ENCODE assay signal across 11 cellular contexts in the genomic region with DNA sequence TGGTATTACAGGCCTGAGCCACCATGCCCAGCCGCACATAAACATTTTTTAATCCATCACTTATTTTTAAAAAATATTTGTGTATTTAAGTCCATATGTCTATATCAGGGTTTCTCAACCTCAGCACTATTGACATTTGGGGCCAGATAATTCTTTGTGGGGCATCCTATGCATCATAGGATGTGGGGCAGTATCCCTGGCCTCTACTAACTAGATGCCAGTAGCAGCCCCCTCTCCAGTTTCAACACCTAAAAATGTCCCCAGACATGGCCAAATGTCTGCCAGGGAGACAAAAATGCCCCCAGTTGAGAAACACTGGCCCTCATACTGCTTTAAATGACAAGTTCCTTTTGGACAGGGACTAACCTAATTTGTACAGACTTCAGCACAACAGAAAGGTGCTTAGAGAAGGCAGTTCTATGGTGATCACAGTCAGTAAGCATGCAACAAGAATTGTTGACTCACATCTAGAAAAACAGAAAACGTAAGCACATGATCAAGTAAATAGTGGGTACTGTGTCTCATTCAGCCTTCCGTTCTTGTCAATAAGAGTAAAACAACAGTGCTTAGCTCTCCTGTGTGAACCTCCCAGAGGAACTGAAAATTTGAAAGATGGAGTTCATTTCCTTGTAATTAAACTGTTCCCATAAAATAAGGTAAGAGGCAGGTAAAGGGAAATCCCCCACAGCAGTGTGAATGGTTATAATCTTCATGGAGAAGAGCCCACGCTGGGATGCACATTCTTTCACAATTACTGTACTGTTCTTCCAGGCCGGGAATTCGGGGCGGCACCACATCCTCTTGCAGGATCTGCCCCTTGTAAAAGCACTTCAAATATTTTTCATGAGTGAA. TPM values are rescaled to one million over a fixed set of nuclear protein-coding genes. Genes with fewer than 3 reads are reported as not detected.
A peak's percentile ranks its signal among the peaks of the same experiment; 100 is the strongest.
DNase-seq lines count a peak whose midpoint lies in the region; ATAC-seq and TF ChIP-seq lines count a peak whose summit lies in the region.
"Had no signal": no experiment of that assay in that cellular context is flagged by ENCODE, and none has a peak within 500 bp of the region (broad histone marks: within the 10 kb centered on the region; RNA-seq: fewer than 3 reads in every experiment).

No MANE protein-coding gene starts in this region.

- H3K36me3 Mint-ChIP-seq in activated CD8-positive, alpha-beta memory T cell treated with anti-CD3 and anti-CD28 coated beads, Interleukin-2, amount 10 ng/mL, durations not matched to agents 7 days and 5 days = peaks cover 8% of the 10 kb centered on the region

- H3K9ac ChIP-seq in BLaER1 (no peak overlapping the region), HCT116 (ENCODE audit: low read length) (peak overlapping the region; percentile 24)

- RAD21 ChIA-PET in HCT116 (lab: Charles Lee; ENCODE audit: low non-redundant PET in 1 of 2, low total read pairs in 2 of 2, uncharacterized antibody in 2 of 2, unreplicated experiment in 2 of 2) = no interaction called here

- H3K4me1 ChIP-seq in BLaER1 (peaks cover 40% of the 10 kb centered on the region), HCT116 (ENCODE audit: control insufficient read depth in 1 of 2, insufficient read depth in 2 of 2, low read length in 2 of 2) (peaks cover 23 to 52% of the 10 kb centered on the region in 2 experiments), SJCRH30 (peaks cover 16% of the 10 kb centered on the region), tibial artery (peaks cover 0 to 5% (median 0%) of the 10 kb centered on the region in 4 donors)

- DNase-seq in HCT116 (ENCODE audit: low read depth, low spot score) (peak; percentile 58), SJCRH30 (peak; percentile 20 to 26), iris pigment epithelial cell (ENCODE audit: low read depth) (peak; percentile 84), tibial artery (no peak), MG63 (no peak)
- no peak for DNase-seq in activated CD8-positive, alpha-beta memory T cell treated with anti-CD3 and anti-CD28 coated beads, Interleukin-2, amount 10 ng/mL, durations not matched to agents 7 days and 5 days
- DNase-seq: activated CD4-positive, alpha-beta T cell treated with anti-CD3 and anti-CD28 coated beads for 48 hours; gastrocnemius medialis had no signal

- H3K9me2 ChIP-seq in HCT116 (ENCODE audit: insufficient read depth) = no peaks in the 10 kb centered on the region

- H3K27me3 Mint-ChIP-seq in activated CD8-positive, alpha-beta memory T cell treated with anti-CD3 and anti-CD28 coated beads, Interleukin-2, amount 10 ng/mL, durations not matched to agents 7 days and 5 days = peaks cover 46% of the 10 kb centered on the region
- H3K27me3 Mint-ChIP-seq: IgD-negative memory B cell had no signal

- H3K27ac ChIP-seq in BLaER1 = peak overlapping the region; percentile 94
- H3K27ac ChIP-seq in HCT116 (ENCODE audit: low read depth, low read length) = peak overlapping the region; percentile 48; the same call in 1 of the 2 replicates
- H3K27ac ChIP-seq in SJCRH30 = no peak overlapping the region
- no peak overlapping the region for H3K27ac ChIP-seq in tibial artery
- H3K27ac ChIP-seq: gastrocnemius medialis had no signal

- no peaks in the 10 kb centered on the region for H3K79me2 ChIP-seq in HCT116 (ENCODE audit: insufficient read depth, low read length)

- TF ChIP-seq CTCF in HCT116 (IDR thresholded peaks at IDR 0.05 in 2 of 3, conservative IDR thresholded peaks at IDR 0.05 in 1 of 3; ENCODE audit: borderline replicate concordance in 1 of 3, insufficient read depth in 1 of 3, low read depth in 2 of 3, low read length in 2 of 3) = no peak
- no peak for TF ChIP-seq CTCF in tibial artery (IDR thresholded peaks at IDR 0.05)

- TF ChIP-seq RAD21 in HCT116 (IDR thresholded peaks at IDR 0.05; ENCODE audit: low read depth) = no peak

- H3K9me3 ChIP-seq in BLaER1 (no peaks in the 10 kb centered on the region), HCT116 (ENCODE audit: control insufficient read depth in 1 of 2, insufficient read depth in 1 of 2, low read depth in 1 of 2, low read length in 2 of 2) (no peaks in the 10 kb centered on the region), SJCRH30 (replicated peaks) (no peaks in the 10 kb centered on the region), tibial artery (no peaks in the 10 kb centered on the region), MG63 (no peaks in the 10 kb centered on the region)
- H3K9me3 ChIP-seq: gastrocnemius medialis had no signal

- peak overlapping the region; percentile 73 for H2AFZ ChIP-seq in HCT116 (ENCODE audit: low read depth, low read length, poor library complexity, severe bottlenecking)

- POLR2A ChIA-PET in HCT116 (lab: Charles Lee) = no interaction called here

- BruUV-seq in HCT116 (replicated peaks; lab: Mats Ljungman, UMichigan) = no TSS peak

- H3K4me3 Mint-ChIP-seq in activated CD8-positive, alpha-beta memory T cell treated with anti-CD3 and anti-CD28 coated beads, Interleukin-2, amount 10 ng/mL, durations not matched to agents 7 days and 5 days = no peak overlapping the region

- ATAC-seq in HCT116 (peak; percentile 86), GM21717 (IDR thresholded peaks at IDR 0.05; ENCODE audit: unreplicated experiment) (no peak)
- ATAC-seq in activated CD8-positive, alpha-beta memory T cell treated with anti-CD3 and anti-CD28 coated beads, Interleukin-2, amount 10 ng/mL, durations not matched to agents 7 days and 5 days = no peak
- ATAC-seq: gastrocnemius medialis had no signal

- H3K36me3 ChIP-seq in BLaER1 (no peaks in the 10 kb centered on the region), HCT116 (ENCODE audit: control insufficient read depth in 1 of 2, insufficient read depth in 2 of 2, low read length in 2 of 2) (no peaks in the 10 kb centered on the region), SJCRH30 (no peaks in the 10 kb centered on the region), tibial artery (no peaks in the 10 kb centered on the region), MG63 (no peaks in the 10 kb centered on the region)
- H3K36me3 ChIP-seq: gastrocnemius medialis had no signal

- H3K4me3 ChIP-seq in BLaER1 = no peak overlapping the region
- H3K4me3 ChIP-seq in HCT116 (replicated peaks in 1 of 2; ENCODE audit: low read depth in 1 of 2, low read length in 2 of 2) = peak overlapping the region; percentile 10 to 28
- H3K4me3 ChIP-seq in SJCRH30 = no peak overlapping the region
- H3K4me3 ChIP-seq in tibial artery = no peak overlapping the region
- no peak overlapping the region for H3K4me3 ChIP-seq in MG63
- H3K4me3 ChIP-seq: gastrocnemius medialis had no signal

- no peak overlapping the region for H3K27ac Mint-ChIP-seq in activated CD8-positive, alpha-beta memory T cell treated with anti-CD3 and anti-CD28 coated beads, Interleukin-2, amount 10 ng/mL, durations not matched to agents 7 days and 5 days

- no peaks in the 10 kb centered on the region for H3K27me3 ChIP-seq in BLaER1
- H3K27me3 ChIP-seq in HCT116 (ENCODE audit: insufficient read depth, low read length) = no peaks in the 10 kb centered on the region
- H3K27me3 ChIP-seq in SJCRH30 = 0 out of 2 replicates have a peak, but pooled peaks cover 4% of the 10 kb centered on the region
- H3K27me3 ChIP-seq in tibial artery = peaks cover 0 to 6% of the 10 kb centered on the region in 2 donors
- H3K27me3 ChIP-seq in MG63 = no peaks in the 10 kb centered on the region
- H3K27me3 ChIP-seq: gastrocnemius medialis had no signal

- H3K4me1 Mint-ChIP-seq in activated CD8-positive, alpha-beta memory T cell treated with anti-CD3 and anti-CD28 coated beads, Interleukin-2, amount 10 ng/mL, durations not matched to agents 7 days and 5 days = peaks cover 36% of the 10 kb centered on the region

- H4K20me1 ChIP-seq in BLaER1 (no peaks in the 10 kb centered on the region), HCT116 (ENCODE audit: insufficient read depth) (no peaks in the 10 kb centered on the region)

- H3K4me2 ChIP-seq in BLaER1 = peak overlapping the region; percentile 98
- H3K4me2 ChIP-seq in HCT116 (ENCODE audit: low read length) = peak overlapping the region; percentile 68

- TF ChIP-seq POLR2A in HCT116 (IDR thresholded peaks at IDR 0.05; ENCODE audit: borderline replicate concordance, extremely low read depth, insufficient read depth, insufficient read length) = no peak

- CTCF ChIA-PET in HCT116 (lab: Charles Lee) = no interaction called here
- CTCF ChIA-PET in activated CD8-positive, alpha-beta memory T cell treated with anti-CD3 and anti-CD28 coated beads, Interleukin-2, amount 10 ng/mL, durations not matched to agents 7 days and 5 days (lab: Charles Lee) = interaction anchor here (1.8 kb wide), 1 partner anchor 17 kb away, joined by 7 read pairs; the partner anchor contains the start of gene ADRB1

- intact Hi-C loops in HCT116 (cut with micrococcal nuclease) = no loop called here
- intact Hi-C loops in tibial artery (cut with DNase I; ENCODE audit: low total_unique reads) = no loop called here

- peaks cover 2% of the 10 kb centered on the region for H3K9me3 Mint-ChIP-seq in activated CD8-positive, alpha-beta memory T cell treated with anti-CD3 and anti-CD28 coated beads, Interleukin-2, amount 10 ng/mL, durations not matched to agents 7 days and 5 days (ENCODE audit: low read depth)

TF ChIP-seq in HCT116, 20 proteins besides CTCF, POLR2A, EP300 and RAD21 (continues in another document):
- peak; percentile 37 for TF ChIP-seq SIN3A (IDR thresholded peaks at IDR 0.05; ENCODE audit: low read depth)
- no peak for TF ChIP-seq TCF7L2 (IDR thresholded peaks at IDR 0.05; ENCODE audit: borderline replicate concordance, extremely low read depth, insufficient read depth, insufficient read length)
- TF ChIP-seq SRF (IDR thresholded peaks at IDR 0.05; ENCODE audit: low read depth) = no peak
- TF ChIP-seq MAX (IDR thresholded peaks at IDR 0.05) = peak; percentile 63

RNA-seq across cellular contexts. Expression of gene ADRB1, which starts 17.3 kb away (rescaled TPM):
- total RNA-seq in HCT116 (2021; ENCODE audit: unreplicated experiment) = 0.89 TPM
- polyA plus RNA-seq in HCT116 (2012) = 0.53 and 0.62 TPM in 2 replicates
- total RNA-seq in SJCRH30 (2014; rRNA removed; shearing (Covaris generic)) = 0.12 and 0.13 TPM in 2 replicates
- 1 to 10 TPM; 2.3 to 2.8 TPM for total RNA-seq in activated CD8-positive, alpha-beta memory T cell treated with anti-CD3 and anti-CD28 coated beads, Interleukin-2, amount 10 ng/mL, durations not matched to agents 7 days and 5 days
- total RNA-seq in MG63 (2014; rRNA removed; shearing (Covaris generic); ENCODE audit: low replicate concordance) = not detected in 2 replicates
- polyA plus RNA-seq: IgD-negative memory B cell had no signal

Comparison
In these comparisons a context has a peak if more than half of its experiments do, and no peak if none do; other contexts are left out.
1. H3K27ac ChIP-seq: peak in BLaER1 (single experiment) and HCT116 (single experiment); none in SJCRH30 (single experiment) and tibial artery (0 of 2).
2. H3K4me3 ChIP-seq: peak in HCT116 (2 of 2); none in BLaER1 (single experiment), SJCRH30 (single experiment), tibial artery (0 of 2) and MG63 (single experiment).
3. DNase-seq: peak in HCT116 (single experiment), SJCRH30 (2 of 2) and iris pigment epithelial cell (single experiment); none in activated CD8-positive, alpha-beta memory T cell treated with anti-CD3 and anti-CD28 coated beads, Interleukin-2, amount 10 ng/mL, durations not matched to agents 7 days and 5 days (single experiment), tibial artery (0 of 2) and MG63 (single experiment).